Comparison of ENCODE assay signal across 10 cellular contexts in the genomic region with DNA sequence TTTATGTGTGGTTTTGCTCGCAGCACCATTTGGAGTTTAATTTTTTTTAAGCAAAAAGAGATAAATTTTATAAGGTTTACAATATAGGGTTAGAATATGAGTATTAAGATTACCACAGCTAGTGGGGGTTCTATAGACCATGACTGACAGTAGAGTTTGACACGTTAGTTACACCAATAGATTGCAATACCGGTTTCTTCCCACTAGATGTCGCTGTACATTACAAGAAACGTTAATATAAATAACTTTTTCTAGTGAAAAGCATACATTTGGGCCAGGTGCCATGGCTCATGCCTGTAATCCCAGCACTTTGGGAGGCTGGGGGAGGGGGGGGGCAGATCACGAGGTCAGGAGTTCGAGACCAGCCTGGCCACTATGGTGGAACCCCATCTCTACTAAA.
DNase-seq lines count a peak whose midpoint lies in the region; ATAC-seq, FAIRE-seq and TF ChIP-seq lines count a peak whose summit lies in the region.
"Had no signal": no experiment of that assay in that cellular context is flagged by ENCODE, and none has a peak within 500 bp of the region (broad histone marks: within the 10 kb centered on the region; RNA-seq: fewer than 3 reads in every experiment).

No MANE protein-coding gene starts in this region.

- H3K4me1 Mint-ChIP-seq in natural killer cell: no peaks in the 10 kb centered on the region
- no peaks in the 10 kb centered on the region for H3K4me1 Mint-ChIP-seq in T-helper 2 cell treated with Interferon-gamma antibody and Interleukin-4, amounts not matched to agents 5 μg/mL and 100 μg/mL, for 36 hours (ENCODE audit: low read depth)

- no peaks in the 10 kb centered on the region for H4K20me1 ChIP-seq in HepG2 (ENCODE audit: insufficient read depth, low read length)

- no peaks in the 10 kb centered on the region for H3K36me3 ChIP-seq in HepG2 (replicated peaks in 1 of 2; ENCODE audit: control insufficient read depth in 1 of 2, insufficient read depth in 2 of 2, low read length in 2 of 2)

- no peaks in the 10 kb centered on the region for H3K4me1 ChIP-seq in HepG2 (ENCODE audit: insufficient read depth, low read length)
- H3K4me1 ChIP-seq: parathyroid adenoma had no signal

- H3K9me3 Mint-ChIP-seq in natural killer cell: peaks cover 0 to 3% of the 10 kb centered on the region in 2 donors
- no peaks in the 10 kb centered on the region for H3K9me3 Mint-ChIP-seq in T-helper 2 cell treated with Interferon-gamma antibody and Interleukin-4, amounts not matched to agents 5 μg/mL and 100 μg/mL, for 36 hours

- H3K4me3 Mint-ChIP-seq in natural killer cell: no peak overlapping the region
- no peak overlapping the region for H3K4me3 Mint-ChIP-seq in T-helper 2 cell treated with Interferon-gamma antibody and Interleukin-4, amounts not matched to agents 5 μg/mL and 100 μg/mL, for 36 hours

- H3K9ac ChIP-seq in HepG2 (ENCODE audit: insufficient read depth, low read depth, low read length): no peak overlapping the region
- H3K9ac ChIP-seq: parathyroid adenoma had no signal

- H3K27ac Mint-ChIP-seq in natural killer cell: no peak overlapping the region
- no peak overlapping the region for H3K27ac Mint-ChIP-seq in T-helper 2 cell treated with Interferon-gamma antibody and Interleukin-4, amounts not matched to agents 5 μg/mL and 100 μg/mL, for 36 hours

- in situ Hi-C loops in HepG2 (cut with HindIII; ENCODE audit: extremely low pct_ligation_motif_present, low pct_unique_long_range_greater_than_20kb): no loop called here

- peak; percentile 5 for DNase-seq in GDM1 (lab: John Stamatoyannopoulos, UW)
- DNase-seq in SK-N-DZ (ENCODE audit: low spot score): peak; percentile 15
- DNase-seq in HepG2 (ENCODE audit: low spot score): peak; percentile 4
- no peak for DNase-seq in activated T-cell treated with anti-CD3 and anti-CD28 coated beads, Interleukin-2, amount 50 U/mL, for 1 hour
- DNase-seq in natural killer cell: no peak
- no peak for DNase-seq in T-helper 2 cell treated with Interferon-gamma antibody and Interleukin-4, amounts not matched to agents 5 μg/mL and 100 μg/mL, for 36 hours (ENCODE audit: low spot score)
- no peak for DNase-seq in stimulated activated CD4-positive, alpha-beta T cell treated with anti-CD3 and anti-CD28 coated beads, Interleukin-1b, Interleukin-23, amount 100 ng/mL, for 48 hours
- DNase-seq: activated naive CD4-positive, alpha-beta T cell treated with Interleukin-2 at 50 U/mL for 16 hours had no signal

- no peak for FAIRE-seq in HepG2 (lab: Jason Lieb, UNC)

- no peak overlapping the region for H3K4me3 ChIP-seq in HepG2 (replicated peaks in 1 of 3; ENCODE audit: insufficient read depth in 1 of 3, low read depth in 2 of 3, low read length in 3 of 3)

- POLR2A ChIA-PET in HepG2 (lab: Yijun Ruan, JAX): no interaction called here

- H3K4me2 ChIP-seq in HepG2 (ENCODE audit: low read depth, low read length): no peak overlapping the region

- intact Hi-C loops in HepG2 (cut with micrococcal nuclease; ENCODE audit: unreplicated experiment) (no loop called here), natural killer cell (cut with micrococcal nuclease) (no loop called here)

- peaks cover 7% of the 10 kb centered on the region for H3K9me3 ChIP-seq in HepG2 (ENCODE audit: low read length)

- peak; percentile 55 for ATAC-seq in HG02852 (IDR thresholded peaks at IDR 0.05; ENCODE audit: unreplicated experiment)
- ATAC-seq in HepG2: no peak
- no peak for ATAC-seq in natural killer cell

- no peaks in the 10 kb centered on the region for H3K27me3 ChIP-seq in HepG2 (ENCODE audit: control insufficient read depth in 1 of 2, insufficient read depth in 2 of 2, low read length in 2 of 2)

- TF ChIP-seq RAD21 in HepG2 (CRISPR knock-in tag; IDR thresholded peaks at IDR 0.05): no peak

- 3% methylated on average over 4 of the region's 7 CpGs for WGBS in HepG2 (ENCODE audit: low lambda C conversion rate)

- no peaks in the 10 kb centered on the region for H3K36me3 Mint-ChIP-seq in natural killer cell
- H3K36me3 Mint-ChIP-seq in T-helper 2 cell treated with Interferon-gamma antibody and Interleukin-4, amounts not matched to agents 5 μg/mL and 100 μg/mL, for 36 hours (ENCODE audit: low read depth): no peaks in the 10 kb centered on the region

- CTCF ChIA-PET in HepG2 (lab: Yijun Ruan, JAX; ENCODE audit: low intra/inter-chr PET ratio, low total read pairs): no interaction called here

- H3K27ac ChIP-seq in HepG2 (ENCODE audit: extremely low read length, insufficient read depth, low read length): no peak overlapping the region
- H3K27ac ChIP-seq: parathyroid adenoma had no signal

- H2AFZ ChIP-seq in HepG2 (ENCODE audit: low read length): no peak overlapping the region
- H2AFZ ChIP-seq: parathyroid adenoma had no signal

- TF ChIP-seq CTCF in HepG2 (CRISPR knock-in tag; IDR thresholded peaks at IDR 0.05) (0 out of 2 replicates have a peak, but pooled peaks have one; percentile 18), natural killer cell (IDR thresholded peaks at IDR 0.05) (no peak)

- TF ChIP-seq EP300 in HepG2 (IDR thresholded peaks at IDR 0.05; ENCODE audit: low read depth in 2 of 2, low read length in 2 of 2) (no peak), HepG2 (CRISPR knock-in tag; IDR thresholded peaks at IDR 0.05; ENCODE audit: borderline replicate concordance) (no peak)

- no TSS peak for BruUV-seq in HepG2 (replicated peaks; lab: Mats Ljungman, UMichigan)

- no peaks in the 10 kb centered on the region for H3K27me3 Mint-ChIP-seq in natural killer cell (ENCODE audit: low read depth in 2 of 2)
- no peaks in the 10 kb centered on the region for H3K27me3 Mint-ChIP-seq in T-helper 2 cell treated with Interferon-gamma antibody and Interleukin-4, amounts not matched to agents 5 μg/mL and 100 μg/mL, for 36 hours (ENCODE audit: low read depth)

- no peak for TF ChIP-seq POLR2A in HepG2 (IDR thresholded peaks at IDR 0.05; ENCODE audit: insufficient read depth in 1 of 2, low read depth in 2 of 2, low read length in 2 of 2)

- H3K79me2 ChIP-seq in HepG2 (ENCODE audit: insufficient read depth, low read length): no peaks in the 10 kb centered on the region
- H3K79me2 ChIP-seq: parathyroid adenoma had no signal

TF ChIP-seq in HepG2, 621 proteins besides CTCF, POLR2A, EP300 and RAD21:
- TF ChIP-seq, protein P1, sequence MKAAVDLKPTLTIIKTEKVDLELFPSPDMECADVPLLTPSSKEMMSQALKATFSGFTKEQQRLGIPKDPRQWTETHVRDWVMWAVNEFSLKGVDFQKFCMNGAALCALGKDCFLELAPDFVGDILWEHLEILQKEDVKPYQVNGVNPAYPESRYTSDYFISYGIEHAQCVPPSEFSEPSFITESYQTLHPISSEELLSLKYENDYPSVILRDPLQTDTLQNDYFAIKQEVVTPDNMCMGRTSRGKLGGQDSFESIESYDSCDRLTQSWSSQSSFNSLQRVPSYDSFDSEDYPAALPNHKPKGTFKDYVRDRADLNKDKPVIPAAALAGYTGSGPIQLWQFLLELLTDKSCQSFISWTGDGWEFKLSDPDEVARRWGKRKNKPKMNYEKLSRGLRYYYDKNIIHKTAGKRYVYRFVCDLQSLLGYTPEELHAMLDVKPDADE (CRISPR knock-in tag; IDR thresholded peaks at IDR 0.05): no peak
- no peak for TF ChIP-seq ZFAT (CRISPR knock-in tag; conservative IDR thresholded peaks at IDR 0.05)

Comparison
In these comparisons a context has a peak if more than half of its experiments do, and no peak if none do; other contexts are left out.
1. DNase-seq: peak in GDM1 (single experiment), SK-N-DZ (single experiment) and HepG2 (single experiment); none in activated T-cell treated with anti-CD3 and anti-CD28 coated beads, Interleukin-2, amount 50 U/mL, for 1 hour (single experiment), natural killer cell (single experiment), T-helper 2 cell treated with Interferon-gamma antibody and Interleukin-4, amounts not matched to agents 5 μg/mL and 100 μg/mL, for 36 hours (single experiment) and stimulated activated CD4-positive, alpha-beta T cell treated with anti-CD3 and anti-CD28 coated beads, Interleukin-1b, Interleukin-23, amount 100 ng/mL, for 48 hours (single experiment).